23 cellular contexts compared by ENCODE assay signal in the genomic region with DNA sequence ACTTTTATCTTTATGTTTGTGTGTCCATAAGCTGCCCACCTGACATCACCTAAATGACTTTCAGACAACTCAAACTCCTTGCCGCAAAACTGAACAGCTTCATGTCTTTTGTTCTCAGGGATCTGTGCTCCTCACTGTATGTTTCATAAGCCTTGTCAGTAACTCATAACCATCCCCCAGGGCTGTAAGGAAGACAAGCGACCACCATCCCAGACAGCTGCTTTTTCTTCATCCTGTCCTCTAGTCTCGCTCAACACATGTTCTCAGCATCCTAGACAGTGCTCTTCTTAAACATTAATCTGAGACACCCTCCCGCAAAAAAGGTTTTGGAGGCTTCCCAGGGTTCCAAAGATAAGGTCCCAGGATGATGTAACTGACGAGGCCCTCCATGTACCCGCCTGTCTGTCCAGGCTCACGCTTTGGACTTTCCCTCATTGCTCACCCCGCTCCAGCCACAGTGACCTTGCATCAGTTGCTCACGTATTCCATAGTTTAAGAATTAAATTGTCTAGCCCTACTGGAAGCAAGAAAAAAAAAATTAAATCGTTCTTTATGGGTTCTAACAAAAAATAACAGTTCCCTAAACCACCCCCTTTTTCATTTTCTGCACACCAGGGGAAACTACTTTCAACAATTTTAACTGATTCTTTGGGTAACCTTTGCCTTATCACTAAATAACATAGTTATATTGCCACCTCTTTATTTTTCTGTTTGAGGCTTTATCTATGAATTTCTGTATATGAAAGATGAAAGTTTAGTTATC.
DNase-seq lines count a peak whose midpoint lies in the region; ATAC-seq and FAIRE-seq lines count a peak whose summit lies in the region.
"Had no signal": no experiment of that assay in that cellular context is flagged by ENCODE, and none has a peak within 500 bp of the region (broad histone marks: within the 10 kb centered on the region; RNA-seq: fewer than 3 reads in every experiment).

No MANE protein-coding gene starts in this region.

- CTCF ChIA-PET in activated naive CD4-positive, alpha-beta T cell treated with anti-CD3 and anti-CD28 coated beads, Interleukin-2, amount 10 ng/mL, durations not matched to agents 7 days and 5 days (lab: Charles Lee): interaction anchor here (0.6 kb wide), 1 partner anchor 75 kb away, joined by 3 read pairs; no protein-coding TSS in a partner anchor
- CTCF ChIA-PET in activated naive CD4-positive, alpha-beta T cell treated with anti-CD3 and anti-CD28 coated beads for 36 hours (lab: Charles Lee): no interaction called here

- no peak for ATAC-seq in stimulated activated effector memory CD8-positive, alpha-beta T cell treated with anti-CD3 and anti-CD28 coated beads, Interleukin-12 subunit alpha, Interleukin-12 subunit beta, amount 100 ng/mL, for 72 hours
- ATAC-seq in HG03432 (IDR thresholded peaks at IDR 0.05; ENCODE audit: unreplicated experiment): no peak
- ATAC-seq: HCT116, PC-3 had no signal

- peak overlapping the region; percentile 29 for H3K27ac Mint-ChIP-seq in activated naive CD4-positive, alpha-beta T cell treated with anti-CD3 and anti-CD28 coated beads, Interleukin-2, amount 10 ng/mL, durations not matched to agents 7 days and 5 days
- H3K27ac Mint-ChIP-seq in activated naive CD4-positive, alpha-beta T cell treated with anti-CD3 and anti-CD28 coated beads for 36 hours: no peak overlapping the region
- H3K27ac Mint-ChIP-seq in dendritic cell treated with granulocyte-macrophage colony-stimulating factor and Interleukin-4, amounts not matched to agents 40 ng/mL and 50 ng/mL, for 4 days: peak overlapping the region; percentile 90
- H3K27ac Mint-ChIP-seq in stimulated activated effector memory CD8-positive, alpha-beta T cell treated with anti-CD3 and anti-CD28 coated beads, Interleukin-12 subunit alpha, Interleukin-12 subunit beta, amount 100 ng/mL, for 72 hours: no peak overlapping the region

- peak; percentile 88 for FAIRE-seq in RCC 7860 (lab: Jason Lieb, UNC)

- DNase-seq in activated naive CD4-positive, alpha-beta T cell treated with anti-CD3 and anti-CD28 coated beads, Interleukin-2, amount 10 ng/mL, durations not matched to agents 7 days and 5 days: no peak
- DNase-seq in activated naive CD4-positive, alpha-beta T cell treated with anti-CD3 and anti-CD28 coated beads for 36 hours: no peak
- DNase-seq in RCC 7860 (ENCODE audit: low spot score): peak; percentile 88
- DNase-seq in stimulated activated effector memory CD8-positive, alpha-beta T cell treated with anti-CD3 and anti-CD28 coated beads, Interleukin-12 subunit alpha, Interleukin-12 subunit beta, amount 100 ng/mL, for 72 hours (ENCODE audit: low spot score in 2 of 2): no peak
- no peak for DNase-seq in NCI-H510A treated with DMSO at 0.1 percent for 48 hours (lab: John Stamatoyannopoulos, UW)
- DNase-seq in activated CD8-positive, alpha-beta memory T cell treated with anti-CD3 and anti-CD28 coated beads, Interleukin-2, amount 50 U/mL, for 48 hours: no peak
- DNase-seq: activated CD4-positive, CD25-positive, alpha-beta regulatory T cell; activated effector memory CD4-positive, alpha-beta T cell treated with Interleukin-2 at 50 U/mL for 16 hours; brain microvascular endothelial cell; CD4-positive, CD25-positive, alpha-beta regulatory T cell; colonic mucosa; DMS153; kidney glomerular epithelial cell; NCI-H1105 treated with DMSO at 0.1 percent for 48 hours; NCI-H2081; occipital lobe; PC-3; stimulated activated CD4-positive, alpha-beta T cell treated with anti-CD3 and anti-CD28 coated beads, Interleukin-2, amount 100 ng/mL, for 24 hours; stimulated activated naive CD4-positive, alpha-beta T cell; thyroid gland had no signal

- peaks cover 67% of the 10 kb centered on the region for H3K4me1 Mint-ChIP-seq in activated naive CD4-positive, alpha-beta T cell treated with anti-CD3 and anti-CD28 coated beads, Interleukin-2, amount 10 ng/mL, durations not matched to agents 7 days and 5 days
- peaks cover 12% of the 10 kb centered on the region for H3K4me1 Mint-ChIP-seq in activated naive CD4-positive, alpha-beta T cell treated with anti-CD3 and anti-CD28 coated beads for 36 hours (ENCODE audit: low read depth)
- peaks cover 52% of the 10 kb centered on the region for H3K4me1 Mint-ChIP-seq in dendritic cell treated with granulocyte-macrophage colony-stimulating factor and Interleukin-4, amounts not matched to agents 40 ng/mL and 50 ng/mL, for 4 days (ENCODE audit: low read depth)
- peaks cover 60% of the 10 kb centered on the region for H3K4me1 Mint-ChIP-seq in stimulated activated effector memory CD8-positive, alpha-beta T cell treated with anti-CD3 and anti-CD28 coated beads, Interleukin-12 subunit alpha, Interleukin-12 subunit beta, amount 100 ng/mL, for 72 hours

- no peaks in the 10 kb centered on the region for H3K9me3 Mint-ChIP-seq in activated naive CD4-positive, alpha-beta T cell treated with anti-CD3 and anti-CD28 coated beads, Interleukin-2, amount 10 ng/mL, durations not matched to agents 7 days and 5 days
- no peaks in the 10 kb centered on the region for H3K9me3 Mint-ChIP-seq in activated naive CD4-positive, alpha-beta T cell treated with anti-CD3 and anti-CD28 coated beads for 36 hours
- no peaks in the 10 kb centered on the region for H3K9me3 Mint-ChIP-seq in dendritic cell treated with granulocyte-macrophage colony-stimulating factor and Interleukin-4, amounts not matched to agents 40 ng/mL and 50 ng/mL, for 4 days
- no peaks in the 10 kb centered on the region for H3K9me3 Mint-ChIP-seq in stimulated activated effector memory CD8-positive, alpha-beta T cell treated with anti-CD3 and anti-CD28 coated beads, Interleukin-12 subunit alpha, Interleukin-12 subunit beta, amount 100 ng/mL, for 72 hours
- H3K9me3 Mint-ChIP-seq: CD4-positive, CD25-positive, alpha-beta regulatory T cell had no signal

- intact Hi-C loops in activated naive CD4-positive, alpha-beta T cell treated with anti-CD3 and anti-CD28 coated beads for 36 hours (cut with micrococcal nuclease): no loop called here
- intact Hi-C loops in dendritic cell treated with granulocyte-macrophage colony-stimulating factor and Interleukin-4, amounts not matched to agents 40 ng/mL and 50 ng/mL, for 4 days (cut with micrococcal nuclease): no loop called here

- peaks cover 4% of the 10 kb centered on the region for H3K36me3 Mint-ChIP-seq in activated naive CD4-positive, alpha-beta T cell treated with anti-CD3 and anti-CD28 coated beads, Interleukin-2, amount 10 ng/mL, durations not matched to agents 7 days and 5 days
- H3K36me3 Mint-ChIP-seq in activated naive CD4-positive, alpha-beta T cell treated with anti-CD3 and anti-CD28 coated beads for 36 hours (ENCODE audit: low read depth): no peaks in the 10 kb centered on the region
- H3K36me3 Mint-ChIP-seq in dendritic cell treated with granulocyte-macrophage colony-stimulating factor and Interleukin-4, amounts not matched to agents 40 ng/mL and 50 ng/mL, for 4 days (ENCODE audit: low read depth): no peaks in the 10 kb centered on the region
- no peaks in the 10 kb centered on the region for H3K36me3 Mint-ChIP-seq in stimulated activated effector memory CD8-positive, alpha-beta T cell treated with anti-CD3 and anti-CD28 coated beads, Interleukin-12 subunit alpha, Interleukin-12 subunit beta, amount 100 ng/mL, for 72 hours
- H3K36me3 Mint-ChIP-seq: CD4-positive, CD25-positive, alpha-beta regulatory T cell had no signal

- peaks cover 16% of the 10 kb centered on the region for H3K27me3 Mint-ChIP-seq in activated naive CD4-positive, alpha-beta T cell treated with anti-CD3 and anti-CD28 coated beads, Interleukin-2, amount 10 ng/mL, durations not matched to agents 7 days and 5 days
- no peaks in the 10 kb centered on the region for H3K27me3 Mint-ChIP-seq in activated naive CD4-positive, alpha-beta T cell treated with anti-CD3 and anti-CD28 coated beads for 36 hours (ENCODE audit: low read depth)
- H3K27me3 Mint-ChIP-seq in dendritic cell treated with granulocyte-macrophage colony-stimulating factor and Interleukin-4, amounts not matched to agents 40 ng/mL and 50 ng/mL, for 4 days: no peaks in the 10 kb centered on the region

- no peak overlapping the region for H3K4me3 Mint-ChIP-seq in activated naive CD4-positive, alpha-beta T cell treated with anti-CD3 and anti-CD28 coated beads, Interleukin-2, amount 10 ng/mL, durations not matched to agents 7 days and 5 days
- no peak overlapping the region for H3K4me3 Mint-ChIP-seq in activated naive CD4-positive, alpha-beta T cell treated with anti-CD3 and anti-CD28 coated beads for 36 hours
- H3K4me3 Mint-ChIP-seq in dendritic cell treated with granulocyte-macrophage colony-stimulating factor and Interleukin-4, amounts not matched to agents 40 ng/mL and 50 ng/mL, for 4 days: no peak overlapping the region
- H3K4me3 Mint-ChIP-seq in stimulated activated effector memory CD8-positive, alpha-beta T cell treated with anti-CD3 and anti-CD28 coated beads, Interleukin-12 subunit alpha, Interleukin-12 subunit beta, amount 100 ng/mL, for 72 hours: peak overlapping the region; percentile 1
- H3K4me3 Mint-ChIP-seq: CD4-positive, CD25-positive, alpha-beta regulatory T cell had no signal

Comparison
In these comparisons a context has a peak if more than half of its experiments do, and no peak if none do; other contexts are left out.
1. H3K27ac Mint-ChIP-seq: peak in activated naive CD4-positive, alpha-beta T cell treated with anti-CD3 and anti-CD28 coated beads, Interleukin-2, amount 10 ng/mL, durations not matched to agents 7 days and 5 days (single experiment) and dendritic cell treated with granulocyte-macrophage colony-stimulating factor and Interleukin-4, amounts not matched to agents 40 ng/mL and 50 ng/mL, for 4 days (single experiment); none in activated naive CD4-positive, alpha-beta T cell treated with anti-CD3 and anti-CD28 coated beads for 36 hours (single experiment) and stimulated activated effector memory CD8-positive, alpha-beta T cell treated with anti-CD3 and anti-CD28 coated beads, Interleukin-12 subunit alpha, Interleukin-12 subunit beta, amount 100 ng/mL, for 72 hours (single experiment).